In the genomic region with DNA sequence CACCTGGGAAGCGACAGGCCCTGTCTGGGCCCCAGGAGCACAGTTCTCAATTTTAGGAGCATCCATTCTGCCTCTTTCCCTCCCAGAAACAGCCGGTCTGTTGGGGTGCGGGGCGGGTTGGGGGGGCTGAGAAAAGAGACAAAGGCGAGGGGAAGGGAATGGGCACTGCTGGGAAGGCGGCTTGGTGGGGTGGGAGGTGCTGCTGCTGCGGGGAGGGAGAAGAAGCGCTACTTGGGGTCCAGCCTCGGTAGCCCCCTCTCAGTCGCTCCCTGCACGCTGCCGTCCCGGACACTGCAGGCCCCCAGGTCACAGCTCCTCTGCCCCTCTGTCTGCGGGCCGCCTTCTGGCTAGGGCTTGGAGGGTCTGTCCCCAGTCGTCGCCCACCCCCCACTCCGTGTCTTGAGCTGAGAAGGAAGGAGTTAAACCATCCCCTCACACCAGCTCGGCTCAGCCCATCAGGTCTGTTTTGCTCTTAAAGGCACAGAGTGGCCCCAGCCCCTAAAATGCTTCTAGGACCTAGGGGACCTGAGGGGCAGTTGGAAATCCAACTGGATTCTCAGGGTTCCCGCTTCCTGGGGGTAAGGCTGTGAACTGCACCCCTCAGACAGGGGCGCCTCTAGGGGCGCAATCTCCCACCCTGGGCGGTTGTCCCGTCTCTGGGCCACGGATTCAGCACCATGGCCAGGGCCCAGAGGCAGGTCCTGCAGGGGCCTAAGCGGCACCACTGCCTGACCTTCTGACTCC, we compare ENCODE assay signal across 1 cellular context.
TF ChIP-seq lines count a peak whose summit lies in the region.

No MANE protein-coding gene starts in this region.

TF ChIP-seq in GM12878, 131 proteins besides CTCF, POLR2A, EP300 and RAD21 (continued from another document):
- TF ChIP-seq, protein P1, sequence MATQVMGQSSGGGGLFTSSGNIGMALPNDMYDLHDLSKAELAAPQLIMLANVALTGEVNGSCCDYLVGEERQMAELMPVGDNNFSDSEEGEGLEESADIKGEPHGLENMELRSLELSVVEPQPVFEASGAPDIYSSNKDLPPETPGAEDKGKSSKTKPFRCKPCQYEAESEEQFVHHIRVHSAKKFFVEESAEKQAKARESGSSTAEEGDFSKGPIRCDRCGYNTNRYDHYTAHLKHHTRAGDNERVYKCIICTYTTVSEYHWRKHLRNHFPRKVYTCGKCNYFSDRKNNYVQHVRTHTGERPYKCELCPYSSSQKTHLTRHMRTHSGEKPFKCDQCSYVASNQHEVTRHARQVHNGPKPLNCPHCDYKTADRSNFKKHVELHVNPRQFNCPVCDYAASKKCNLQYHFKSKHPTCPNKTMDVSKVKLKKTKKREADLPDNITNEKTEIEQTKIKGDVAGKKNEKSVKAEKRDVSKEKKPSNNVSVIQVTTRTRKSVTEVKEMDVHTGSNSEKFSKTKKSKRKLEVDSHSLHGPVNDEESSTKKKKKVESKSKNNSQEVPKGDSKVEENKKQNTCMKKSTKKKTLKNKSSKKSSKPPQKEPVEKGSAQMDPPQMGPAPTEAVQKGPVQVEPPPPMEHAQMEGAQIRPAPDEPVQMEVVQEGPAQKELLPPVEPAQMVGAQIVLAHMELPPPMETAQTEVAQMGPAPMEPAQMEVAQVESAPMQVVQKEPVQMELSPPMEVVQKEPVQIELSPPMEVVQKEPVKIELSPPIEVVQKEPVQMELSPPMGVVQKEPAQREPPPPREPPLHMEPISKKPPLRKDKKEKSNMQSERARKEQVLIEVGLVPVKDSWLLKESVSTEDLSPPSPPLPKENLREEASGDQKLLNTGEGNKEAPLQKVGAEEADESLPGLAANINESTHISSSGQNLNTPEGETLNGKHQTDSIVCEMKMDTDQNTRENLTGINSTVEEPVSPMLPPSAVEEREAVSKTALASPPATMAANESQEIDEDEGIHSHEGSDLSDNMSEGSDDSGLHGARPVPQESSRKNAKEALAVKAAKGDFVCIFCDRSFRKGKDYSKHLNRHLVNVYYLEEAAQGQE (IDR thresholded peaks at IDR 0.05; ENCODE audit: low read depth, low read length): peak; percentile 92
